ENCODE assay signal across 18 cellular contexts in the genomic region with DNA sequence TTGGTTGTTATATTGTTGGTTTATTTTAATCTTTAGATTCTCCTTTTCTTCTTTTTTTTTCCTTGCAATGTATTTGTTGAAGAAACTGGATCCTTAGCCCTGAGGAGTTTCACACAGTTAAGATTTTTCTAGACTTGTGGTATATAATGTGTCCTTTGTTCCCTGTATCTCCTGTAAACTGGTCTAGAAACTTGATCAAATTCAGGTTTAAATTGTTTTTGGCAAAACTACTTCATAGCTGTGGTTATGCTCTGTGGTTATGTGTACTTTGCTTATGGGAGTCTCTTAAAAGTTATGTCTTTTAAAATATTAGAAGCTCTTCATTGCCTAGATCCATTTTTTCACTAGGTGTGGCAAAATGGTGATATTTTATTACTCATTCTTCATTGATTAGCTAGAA. TPM values are rescaled to one million over a fixed set of nuclear protein-coding genes. Genes with fewer than 3 reads are reported as not detected.
DNase-seq lines count a peak whose midpoint lies in the region; ATAC-seq, FAIRE-seq and TF ChIP-seq lines count a peak whose summit lies in the region.
"Had no signal": no experiment of that assay in that cellular context is flagged by ENCODE, and none has a peak within 500 bp of the region (broad histone marks: within the 10 kb centered on the region; RNA-seq: fewer than 3 reads in every experiment).

No MANE protein-coding gene starts in this region.

- H3K9me3 Mint-ChIP-seq in activated CD8-positive, alpha-beta T cell treated with anti-CD3 and anti-CD28 coated beads for 36 hours, result peaks cover 12% of the 10 kb centered on the region

- TF ChIP-seq CTCF in mammary epithelial cell (conservative IDR thresholded peaks at IDR 0.05 in 1 of 2, IDR thresholded peaks at IDR 0.05 in 1 of 2; ENCODE audit: extremely low read depth in 1 of 2, insufficient read depth in 1 of 2, low read depth in 1 of 2, low read length in 2 of 2) (no peak), breast epithelium (IDR thresholded peaks at IDR 0.05) (no peak)
- TF ChIP-seq CTCF in activated CD8-positive, alpha-beta T cell treated with anti-CD3 and anti-CD28 coated beads for 36 hours (IDR thresholded peaks at IDR 0.05), result no peak

- no peak overlapping the region for H3K4me2 ChIP-seq in mammary epithelial cell (ENCODE audit: insufficient read depth, low read depth, low read length)
- H3K4me2 ChIP-seq: BLaER1 treated with 17β-estradiol and CSF1 and Interleukin-3, amounts not matched to agents 10 nM and 100 nM had no signal

- H3K27me3 ChIP-seq in mammary epithelial cell (ENCODE audit: insufficient read depth, low read length) (no peaks in the 10 kb centered on the region), breast epithelium (no peaks in the 10 kb centered on the region), adipocyte (replicated peaks; ENCODE audit: control insufficient read depth, insufficient read depth, low read length) (no peaks in the 10 kb centered on the region)
- H3K27me3 ChIP-seq: BLaER1 treated with 17β-estradiol and CSF1 and Interleukin-3, amounts not matched to agents 10 nM and 100 nM had no signal

- CTCF ChIA-PET in mammary epithelial cell (lab: Charles Lee; ENCODE audit: low non-redundant PET), result no interaction called here
- CTCF ChIA-PET in activated CD8-positive, alpha-beta T cell treated with anti-CD3 and anti-CD28 coated beads for 36 hours (lab: Charles Lee), result interaction anchor here (0.8 kb wide), 1 partner anchor 44 kb away, joined by 3 read pairs; no protein-coding TSS in a partner anchor

- peaks cover 6% of the 10 kb centered on the region for H3K79me2 ChIP-seq in mammary epithelial cell (ENCODE audit: insufficient read depth, low read length)

- intact Hi-C loops in mammary epithelial cell (cut with micrococcal nuclease), result no loop called here
- intact Hi-C loops in breast epithelium (cut with DNase I; ENCODE audit: low total_unique reads), result no loop called here
- intact Hi-C loops in activated CD8-positive, alpha-beta T cell treated with anti-CD3 and anti-CD28 coated beads for 36 hours (cut with micrococcal nuclease), result no loop called here

- no TSS peak for BruUV-seq in mammary epithelial cell (replicated peaks; lab: Mats Ljungman, UMichigan)

- H3K27me3 Mint-ChIP-seq in activated CD8-positive, alpha-beta T cell treated with anti-CD3 and anti-CD28 coated beads for 36 hours, result no peaks in the 10 kb centered on the region

- H3K36me3 ChIP-seq in mammary epithelial cell (ENCODE audit: insufficient read depth, low read length), result no peaks in the 10 kb centered on the region
- no peaks in the 10 kb centered on the region for H3K36me3 ChIP-seq in breast epithelium
- no peaks in the 10 kb centered on the region for H3K36me3 ChIP-seq in adipocyte (ENCODE audit: control insufficient read depth, insufficient read depth, low read length, severe bottlenecking)

- no peak overlapping the region for H3K4me3 Mint-ChIP-seq in activated CD8-positive, alpha-beta T cell treated with anti-CD3 and anti-CD28 coated beads for 36 hours

- H3K9ac ChIP-seq in mammary epithelial cell (ENCODE audit: insufficient read depth, low read length) (no peak overlapping the region), adipocyte (ENCODE audit: low read length) (no peak overlapping the region)
- H3K9ac ChIP-seq: BLaER1 treated with 17β-estradiol and CSF1 and Interleukin-3, amounts not matched to agents 10 nM and 100 nM had no signal

- no peak overlapping the region for H3K4me3 ChIP-seq in mammary epithelial cell (replicated peaks in 1 of 3; ENCODE audit: insufficient read depth in 1 of 3, low read depth in 2 of 3, low read length in 3 of 3)
- H3K4me3 ChIP-seq in breast epithelium, result no peak overlapping the region
- no peak overlapping the region for H3K4me3 ChIP-seq in adipocyte (ENCODE audit: low read length)
- H3K4me3 ChIP-seq: BLaER1 treated with 17β-estradiol and CSF1 and Interleukin-3, amounts not matched to agents 10 nM and 100 nM had no signal

- no peak for TF ChIP-seq POLR2A in breast epithelium (IDR thresholded peaks at IDR 0.05)

- peaks cover 3% of the 10 kb centered on the region for H3K9me3 ChIP-seq in mammary epithelial cell (replicated peaks; ENCODE audit: insufficient read depth, low read length)
- H3K9me3 ChIP-seq in breast epithelium, result peaks cover 0 to 9% of the 10 kb centered on the region in 2 donors
- H3K9me3 ChIP-seq in adipocyte (ENCODE audit: control insufficient read depth, low read length), result peaks cover 11% of the 10 kb centered on the region

- peaks cover 24% of the 10 kb centered on the region for H3K36me3 Mint-ChIP-seq in activated CD8-positive, alpha-beta T cell treated with anti-CD3 and anti-CD28 coated beads for 36 hours (ENCODE audit: low read depth)

- ATAC-seq in activated CD8-positive, alpha-beta T cell treated with anti-CD3 and anti-CD28 coated beads for 36 hours, result no peak

- DNase-seq in mammary epithelial cell (peak; percentile 82), breast epithelium (ENCODE audit: low spot score in 2 of 2) (no peak), adipocyte (ENCODE audit: low read depth) (peak; percentile 51), fibroblast of peridontal ligament (ENCODE audit: extremely low read depth) (peak; percentile 30), urothelium cell line (ENCODE audit: low spot score) (peak; percentile 4), NCI-H345 treated with DMSO at 0.1 percent for 48 hours (lab: John Stamatoyannopoulos, UW; ENCODE audit: unreplicated experiment) (no peak), pons (ENCODE audit: low spot score) (no peak)
- no peak for DNase-seq in activated CD8-positive, alpha-beta T cell treated with anti-CD3 and anti-CD28 coated beads for 36 hours
- DNase-seq: COR-L47; DMS153; EL; H7; NCI-H1417; NCI-H187 treated with DMSO at 0.1 percent for 48 hours; NCI-H446 treated with DMSO at 0.1 percent for 48 hours; NK-92 treated with Interleukin-12 subunit alpha and Interleukin-12 subunit beta, amount 100 ng/mL, for 24 hours; SHP77 treated with DMSO at 0.1 percent for 48 hours had no signal

- dilution Hi-C loops in mammary epithelial cell (cut with HindIII; ENCODE audit: low sequenced_read_pairs), result no loop called here

- H4K20me1 ChIP-seq in mammary epithelial cell (ENCODE audit: insufficient read depth, low read length), result no peaks in the 10 kb centered on the region
- H4K20me1 ChIP-seq: BLaER1 treated with 17β-estradiol and CSF1 and Interleukin-3, amounts not matched to agents 10 nM and 100 nM had no signal

- in situ Hi-C loops in mammary epithelial cell (cut with MboI; ENCODE audit: low sequenced_read_pairs in 2 of 2), result no loop called here

- H3K27ac ChIP-seq in mammary epithelial cell (ENCODE audit: insufficient read depth, low read depth, low read length) (no peak overlapping the region), breast epithelium (no peak overlapping the region)
- H3K27ac ChIP-seq: BLaER1 treated with 17β-estradiol and CSF1 and Interleukin-3, amounts not matched to agents 10 nM and 100 nM had no signal

- FAIRE-seq in urothelium cell line (lab: Jason Lieb, UNC), result no peak

- peaks cover 26% of the 10 kb centered on the region for H3K4me1 Mint-ChIP-seq in activated CD8-positive, alpha-beta T cell treated with anti-CD3 and anti-CD28 coated beads for 36 hours (ENCODE audit: low read depth)

- no peak overlapping the region for H3K27ac Mint-ChIP-seq in activated CD8-positive, alpha-beta T cell treated with anti-CD3 and anti-CD28 coated beads for 36 hours

- H2AFZ ChIP-seq in mammary epithelial cell (ENCODE audit: low read depth, low read length), result no peak overlapping the region

- POLR2A ChIA-PET in activated CD8-positive, alpha-beta T cell treated with anti-CD3 and anti-CD28 coated beads for 36 hours (lab: Charles Lee), result no interaction called here

- H3K4me1 ChIP-seq in mammary epithelial cell (ENCODE audit: insufficient read depth, low read length), result peaks cover 10% of the 10 kb centered on the region
- peaks cover 0 to 5% of the 10 kb centered on the region in 2 donors for H3K4me1 ChIP-seq in breast epithelium
- peaks cover 4% of the 10 kb centered on the region for H3K4me1 ChIP-seq in adipocyte (ENCODE audit: control insufficient read depth, insufficient read depth, low read length)

RNA-seq across cellular contexts. Expression of gene MTRF1, which starts 3.7 kb away (rescaled TPM):
- 10 to 100 TPM in 1 of 2 donors, 1 to 10 TPM in 1; 8.7 to 12.7 TPM for total RNA-seq in mammary epithelial cell
- 8.6 TPM for polyA plus RNA-seq in mammary epithelial cell
- 5.9 TPM for polyA minus RNA-seq in mammary epithelial cell
- total RNA-seq in breast epithelium, result 10 to 100 TPM; 10.4 to 18.6 (median 12.8) TPM
- total RNA-seq in activated CD8-positive, alpha-beta T cell treated with anti-CD3 and anti-CD28 coated beads for 36 hours, result 10 to 100 TPM; 22.6 to 23.4 TPM

RNA-seq across cellular contexts. Expression of gene NAA16, which starts 44.0 kb away (rescaled TPM):
- total RNA-seq in mammary epithelial cell (10 to 100 TPM in 1 of 2 donors, 1 to 10 TPM in 1; 8.7 to 17.8 TPM), breast epithelium (10 to 100 TPM; 16.2 to 33.1 (median 22.0) TPM)
- polyA plus RNA-seq in mammary epithelial cell, result 6.6 TPM
- 2.5 TPM for polyA minus RNA-seq in mammary epithelial cell
- 10 to 100 TPM; 23.5 to 32.8 TPM for total RNA-seq in activated CD8-positive, alpha-beta T cell treated with anti-CD3 and anti-CD28 coated beads for 36 hours

Comparison
In these comparisons a context has a peak if more than half of its experiments do, and no peak if none do; other contexts are left out.
1. DNase-seq: peak in mammary epithelial cell (single experiment), adipocyte (single experiment), fibroblast of peridontal ligament (single experiment) and urothelium cell line (single experiment); none in breast epithelium (0 of 2), activated CD8-positive, alpha-beta T cell treated with anti-CD3 and anti-CD28 coated beads for 36 hours (single experiment), NCI-H345 treated with DMSO at 0.1 percent for 48 hours (single experiment) and pons (single experiment).